ENCODE assay signal across 13 cellular contexts in genomic region chr1:14486401-14487110, GRCh38.
DNase-seq lines count a peak whose midpoint lies in the region; ATAC-seq and TF ChIP-seq lines count a peak whose summit lies in the region.
"Had no signal": no experiment of that assay in that cellular context is flagged by ENCODE, and none has a peak within 500 bp of the region (broad histone marks: within the 10 kb centered on the region; RNA-seq: fewer than 3 reads in every experiment).

No MANE protein-coding gene starts in this region.

- TF ChIP-seq POLR2A in heart left ventricle (IDR thresholded peaks at IDR 0.05), result no peak
- no peak for TF ChIP-seq POLR2A in gastrocnemius medialis (IDR thresholded peaks at IDR 0.05)

- TF ChIP-seq CTCF in VCaP (conservative IDR thresholded peaks at IDR 0.05), result no peak
- TF ChIP-seq CTCF in heart left ventricle (IDR thresholded peaks at IDR 0.05), result no peak
- TF ChIP-seq CTCF in gastrocnemius medialis (IDR thresholded peaks at IDR 0.05 in 4 of 5, conservative IDR thresholded peaks at IDR 0.05 in 1 of 5), result no peak

- peak; percentile 64 for DNase-seq in H4 (ENCODE audit: low spot score)
- DNase-seq in heart left ventricle, result peak in 4 of 5 donors; percentile 20 to 47 (median 33)
- DNase-seq in gastrocnemius medialis, result no peak
- DNase-seq in activated CD4-positive, alpha-beta T cell treated with anti-CD3 and anti-CD28 coated beads for 1 hour, result no peak
- no peak for DNase-seq in medulla oblongata (ENCODE audit: extremely low spot score)
- no peak for DNase-seq in GDM1 (lab: John Stamatoyannopoulos, UW)
- DNase-seq in NCI-H1417 treated with DMSO at 0.1 percent for 48 hours (lab: John Stamatoyannopoulos, UW), result no peak
- DNase-seq: activated naive CD4-positive, alpha-beta T cell treated with Interleukin-2 at 50 U/mL for 16 hours; DMS 273 treated with DMSO at 0.1 percent for 48 hours; OCI-M1; stimulated activated naive CD4-positive, alpha-beta T cell had no signal

- ATAC-seq in heart left ventricle, result peak; percentile 73 to 95 (median 88)
- ATAC-seq in gastrocnemius medialis, result peak; percentile 27 to 39
- ATAC-seq: activated CD4-positive, CD25-positive, alpha-beta regulatory T cell treated with anti-CD3 and anti-CD28 coated beads, Interleukin-2, amount 50 U/mL, for 24 hours had no signal

- intact Hi-C loops in heart left ventricle (cut with DNase I), result loop anchor here in 1 of 10 donors (5.0 kb wide), 1 partner anchor 59 kb away; no protein-coding TSS in a partner anchor
- intact Hi-C loops in gastrocnemius medialis (cut with DNase I; ENCODE audit: low total_unique reads), result no loop called here

- H3K9me3 ChIP-seq in heart left ventricle, result no peaks in the 10 kb centered on the region
- no peaks in the 10 kb centered on the region for H3K9me3 ChIP-seq in gastrocnemius medialis

- H3K4me1 ChIP-seq in heart left ventricle (peaks cover 0 to 7% (median 0%) of the 10 kb centered on the region in 12 donors), gastrocnemius medialis (no peaks in the 10 kb centered on the region)

- H3K36me3 ChIP-seq in heart left ventricle (no peaks in the 10 kb centered on the region), gastrocnemius medialis (no peaks in the 10 kb centered on the region)

- in situ Hi-C loops in gastrocnemius medialis (cut with MboI; ENCODE audit: low sequenced_read_pairs in 4 of 4), result no loop called here

- WGBS in heart left ventricle, 4 donors, result 55 to 69% (median 63%) methylated on average over 8 of the region's 8 CpGs

- H3K27ac ChIP-seq in VCaP, result peak overlapping the region; percentile 63
- H3K27ac ChIP-seq in heart left ventricle, result peak overlapping the region in 3 of 12 donors; percentile 13 to 52 (median 20)
- H3K27ac ChIP-seq in gastrocnemius medialis, result no peak overlapping the region

- H3K4me3 ChIP-seq in heart left ventricle (no peak overlapping the region), gastrocnemius medialis (no peak overlapping the region)

- H3K27me3 ChIP-seq in heart left ventricle, result peaks cover 0 to 6% (median 0%) of the 10 kb centered on the region in 9 donors
- H3K27me3 ChIP-seq in gastrocnemius medialis, result no peaks in the 10 kb centered on the region

Comparison
In these comparisons a context has a peak if more than half of its experiments do, and no peak if none do; other contexts are left out.
1. DNase-seq: peak in H4 (single experiment) and heart left ventricle (4 of 5); none in gastrocnemius medialis (0 of 2), activated CD4-positive, alpha-beta T cell treated with anti-CD3 and anti-CD28 coated beads for 1 hour (single experiment), medulla oblongata (single experiment), GDM1 (single experiment) and NCI-H1417 treated with DMSO at 0.1 percent for 48 hours (single experiment).